In the genomic region with DNA sequence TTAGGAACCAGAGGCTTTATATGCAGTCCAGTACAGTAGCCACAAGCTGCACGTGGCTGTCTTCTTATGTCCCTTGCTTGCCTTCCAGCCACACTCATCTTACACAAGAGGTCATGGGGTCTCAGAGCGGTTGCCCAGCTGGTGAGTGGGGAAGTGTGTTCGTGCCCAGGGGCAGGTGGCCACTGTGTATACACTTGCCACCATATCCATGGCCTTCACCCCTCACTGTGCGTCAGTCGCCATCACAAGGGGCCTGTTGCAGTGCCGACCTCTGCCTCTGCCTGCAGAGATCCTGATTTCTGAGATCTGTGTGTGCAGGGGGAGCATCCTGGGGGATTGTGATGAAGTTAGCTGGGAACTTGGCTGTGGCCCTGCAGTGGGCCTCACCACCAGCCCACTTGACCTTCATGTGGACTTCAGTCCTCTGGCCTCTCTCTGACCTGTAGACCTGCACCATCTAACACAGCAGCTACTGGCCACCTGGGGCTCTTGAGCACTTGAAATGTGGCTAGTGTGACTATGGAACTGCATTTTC, we compare ENCODE assay signal across 13 cellular contexts. TPM values are rescaled to one million over a fixed set of nuclear protein-coding genes. Genes with fewer than 3 reads are reported as not detected.
A peak's percentile ranks its signal among the peaks of the same experiment; 100 is the strongest.
DNase-seq lines count a peak whose midpoint lies in the region; ATAC-seq and TF ChIP-seq lines count a peak whose summit lies in the region.
"Had no signal": no experiment of that assay in that cellular context is flagged by ENCODE, and none has a peak within 500 bp of the region (broad histone marks: within the 10 kb centered on the region; RNA-seq: fewer than 3 reads in every experiment).

No MANE protein-coding gene starts in this region.

- H3K36me3 Mint-ChIP-seq in activated CD4-positive, alpha-beta memory T cell treated with anti-CD3 and anti-CD28 coated beads, Interleukin-2, amount 10 ng/mL, durations not matched to agents 7 days and 5 days (ENCODE audit: low read depth) = peaks cover 31% of the 10 kb centered on the region
- peaks cover 4% of the 10 kb centered on the region for H3K36me3 Mint-ChIP-seq in effector memory CD8-positive, alpha-beta T cell (ENCODE audit: insufficient read depth)

- TF ChIP-seq RAD21 in IMR-90 (IDR thresholded peaks at IDR 0.05; ENCODE audit: low read length) = no peak

- peak overlapping the region; percentile 100 for H2AK5ac ChIP-seq in IMR-90 (ENCODE audit: low read depth, low read length)

- peak overlapping the region; percentile 89 for H4K91ac ChIP-seq in IMR-90 (ENCODE audit: insufficient read depth, low read depth, low read length)

- H3K4me1 ChIP-seq in IMR-90 (ENCODE audit: control insufficient read depth, insufficient read depth, low read length) = peaks cover 49% of the 10 kb centered on the region
- H3K4me1 ChIP-seq in body of pancreas = peaks cover 22% of the 10 kb centered on the region
- peaks cover 41 to 77% of the 10 kb centered on the region in 2 donors for H3K4me1 ChIP-seq in left lung
- H3K4me1 ChIP-seq in thyroid gland = peaks cover 52 to 65% of the 10 kb centered on the region in 2 donors

- TF ChIP-seq CTCF in IMR-90 (conservative IDR thresholded peaks at IDR 0.05; ENCODE audit: low read depth, low read length) (no peak), body of pancreas (IDR thresholded peaks at IDR 0.05) (no peak), left lung (IDR thresholded peaks at IDR 0.05) (no peak), thyroid gland (IDR thresholded peaks at IDR 0.05) (no peak)

- no peak for TF ChIP-seq POLR2A in IMR-90 (IDR thresholded peaks at IDR 0.05; ENCODE audit: low read depth, low read length)
- TF ChIP-seq POLR2A in body of pancreas (IDR thresholded peaks at IDR 0.05) = peak in 1 of 3 donors; percentile 9
- TF ChIP-seq POLR2A in thyroid gland (IDR thresholded peaks at IDR 0.05) = no peak

- no peak overlapping the region for H2AFZ ChIP-seq in IMR-90 (replicated peaks; ENCODE audit: low read length, poor library complexity)

- no peak for ATAC-seq in IMR-90 (ENCODE audit: low read depth)
- no peak for ATAC-seq in body of pancreas
- peak; percentile 1 for ATAC-seq in left lung
- ATAC-seq in HG03520 (IDR thresholded peaks at IDR 0.05; ENCODE audit: unreplicated experiment) = no peak
- no peak for ATAC-seq in effector memory CD8-positive, alpha-beta T cell (replicated peaks)

- H2AK9ac ChIP-seq in IMR-90 (replicated peaks; ENCODE audit: low read depth, low read length, poor library complexity) = peak overlapping the region; percentile 83

- in situ Hi-C loops in IMR-90 (cut with MboI; ENCODE audit: low sequenced_read_pairs) = no loop called here

- no peak overlapping the region for H3K4me3 Mint-ChIP-seq in activated CD4-positive, alpha-beta memory T cell treated with anti-CD3 and anti-CD28 coated beads, Interleukin-2, amount 10 ng/mL, durations not matched to agents 7 days and 5 days
- H3K4me3 Mint-ChIP-seq in effector memory CD8-positive, alpha-beta T cell = no peak overlapping the region
- H3K4me3 Mint-ChIP-seq: activated CD4-positive, alpha-beta T cell treated with anti-CD3 and anti-CD28 coated beads, Interleukin-2, amount 10 ng/mL, durations not matched to agents 7 days and 5 days; stimulated activated naive CD8-positive, alpha-beta T cell treated with anti-CD3 and anti-CD28 coated beads, Interleukin-15, Interleukin-2, amounts not matched to agents 100 ng/mL and 50 ng/mL, for 24 hours had no signal

- peak overlapping the region; percentile 96 for H2BK120ac ChIP-seq in IMR-90 (ENCODE audit: low read depth, low read length)

- H3K4me2 ChIP-seq in IMR-90 (ENCODE audit: low read depth, low read length) = no peak overlapping the region

- peak overlapping the region; percentile 93; the same call in 2 of the 3 replicates for H2BK15ac ChIP-seq in IMR-90 (ENCODE audit: low read depth, low read length)

- intact Hi-C loops in IMR-90 (cut with micrococcal nuclease) (no loop called here), body of pancreas (cut with DNase I) (no loop called here), left lung (cut with DNase I) (no loop called here), thyroid gland (cut with DNase I) (no loop called here)

- CTCF ChIA-PET in IMR-90 (lab: Yijun Ruan, JAX) = interaction anchor here (0.5 to 2.7 kb wide), 2 partner anchors 14 to 1331 kb away, joined by 4 to 10 read pairs; no protein-coding TSS in a partner anchor
- CTCF ChIA-PET in activated CD4-positive, alpha-beta memory T cell treated with anti-CD3 and anti-CD28 coated beads, Interleukin-2, amount 10 ng/mL, durations not matched to agents 7 days and 5 days (lab: Charles Lee) = interaction anchor here (0.7 kb wide), 1 partner anchor 14 kb away, joined by 3 read pairs; no protein-coding TSS in a partner anchor

- H3K9me3 ChIP-seq in IMR-90 (ENCODE audit: control insufficient read depth, insufficient read depth, low read length) = no peaks in the 10 kb centered on the region
- H3K9me3 ChIP-seq in body of pancreas = no peaks in the 10 kb centered on the region
- H3K9me3 ChIP-seq in left lung = no peaks in the 10 kb centered on the region
- H3K9me3 ChIP-seq in thyroid gland = no peaks in the 10 kb centered on the region

- peaks cover 9% of the 10 kb centered on the region for H3K4me1 Mint-ChIP-seq in activated CD4-positive, alpha-beta memory T cell treated with anti-CD3 and anti-CD28 coated beads, Interleukin-2, amount 10 ng/mL, durations not matched to agents 7 days and 5 days
- peaks cover 2 to 22% of the 10 kb centered on the region in 2 donors for H3K4me1 Mint-ChIP-seq in effector memory CD8-positive, alpha-beta T cell (ENCODE audit: low read depth in 2 of 2)

- H4K8ac ChIP-seq in IMR-90 (ENCODE audit: low read depth in 2 of 2, low read length in 2 of 2) = peak overlapping the region; percentile 74 to 90

- H3K56ac ChIP-seq in IMR-90 (ENCODE audit: extremely low read depth, insufficient read depth, low read length) = peak overlapping the region; percentile 77; the same call in 1 of the 2 replicates

- peaks cover 38% of the 10 kb centered on the region for H3K9me1 ChIP-seq in IMR-90 (ENCODE audit: insufficient read depth, low read length)

- no peak overlapping the region for H3K27ac Mint-ChIP-seq in activated CD4-positive, alpha-beta memory T cell treated with anti-CD3 and anti-CD28 coated beads, Interleukin-2, amount 10 ng/mL, durations not matched to agents 7 days and 5 days
- H3K27ac Mint-ChIP-seq in effector memory CD8-positive, alpha-beta T cell = no peak overlapping the region
- H3K27ac Mint-ChIP-seq: stimulated activated naive CD8-positive, alpha-beta T cell treated with anti-CD3 and anti-CD28 coated beads, Interleukin-15, Interleukin-2, amounts not matched to agents 100 ng/mL and 50 ng/mL, for 24 hours had no signal

- WGBS in IMR-90 (ENCODE audit: extremely low coverage in 2 of 2, insufficient read length in 1 of 2), 2 experiments = no CpG with 5 or more reads among the region's 6 CpGs
- 87 to 100% methylated on average over 3 to 6 of the region's 6 CpGs for WGBS in body of pancreas, 2 donors
- 94 to 100% methylated on average over 4 to 6 of the region's 6 CpGs for WGBS in thyroid gland, 2 donors

- peaks cover 28% of the 10 kb centered on the region for H4K20me1 ChIP-seq in IMR-90 (ENCODE audit: insufficient read depth, low read length)

- H2BK20ac ChIP-seq in IMR-90 (ENCODE audit: low read depth, low read length) = peak overlapping the region; percentile 95

- no peak overlapping the region for H3K4me3 ChIP-seq in IMR-90 (ENCODE audit: insufficient read depth, low read depth, low read length)
- H3K4me3 ChIP-seq in body of pancreas = no peak overlapping the region
- no peak overlapping the region for H3K4me3 ChIP-seq in left lung
- no peak overlapping the region for H3K4me3 ChIP-seq in thyroid gland (replicated peaks in 1 of 3)
- H3K4me3 ChIP-seq: SK-N-MC had no signal

- peak overlapping the region; percentile 84 for H3K18ac ChIP-seq in IMR-90 (ENCODE audit: low read depth, low read length)

- peak overlapping the region; percentile 42; the same call in 1 of the 2 replicates for H3K9ac ChIP-seq in IMR-90 (ENCODE audit: low read depth, low read length)

- DNase-seq in IMR-90 (no peak), body of pancreas (peak in 1 of 4 donors; percentile 68), left lung (peak in 1 of 2 donors; percentile 82), thyroid gland (no peak), NCI-H446 (lab: John Stamatoyannopoulos, UW) (no peak)
- no peak for DNase-seq in activated CD4-positive, alpha-beta memory T cell treated with anti-CD3 and anti-CD28 coated beads, Interleukin-2, amount 10 ng/mL, durations not matched to agents 7 days and 5 days
- no peak for DNase-seq in effector memory CD8-positive, alpha-beta T cell
- DNase-seq: activated CD4-positive, alpha-beta T cell treated with anti-CD3 and anti-CD28 coated beads, Interleukin-2, amount 10 ng/mL, durations not matched to agents 7 days and 5 days; activated naive CD4-positive, alpha-beta T cell treated with Interleukin-2 at 50 U/mL for 16 hours; NCI-H345 had no signal

- H3K27ac ChIP-seq in IMR-90 (ENCODE audit: insufficient read depth, low read length) (peak overlapping the region; percentile 78), body of pancreas (peak overlapping the region in 3 of 4 donors; percentile 56 to 85 (median 61)), left lung (peak overlapping the region; percentile 86 to 88), thyroid gland (peak overlapping the region; percentile 59 to 85 (median 76))
- H3K27ac ChIP-seq: SK-N-MC had no signal

- peak overlapping the region; percentile 98 for H2BK5ac ChIP-seq in IMR-90 (ENCODE audit: low read depth, low read length, poor library complexity, severe bottlenecking)

- H3K27me3 Mint-ChIP-seq in activated CD4-positive, alpha-beta memory T cell treated with anti-CD3 and anti-CD28 coated beads, Interleukin-2, amount 10 ng/mL, durations not matched to agents 7 days and 5 days = no peaks in the 10 kb centered on the region
- H3K27me3 Mint-ChIP-seq in effector memory CD8-positive, alpha-beta T cell = no peaks in the 10 kb centered on the region
- H3K27me3 Mint-ChIP-seq: activated CD4-positive, alpha-beta T cell treated with anti-CD3 and anti-CD28 coated beads, Interleukin-2, amount 10 ng/mL, durations not matched to agents 7 days and 5 days; stimulated activated naive CD8-positive, alpha-beta T cell treated with anti-CD3 and anti-CD28 coated beads, Interleukin-15, Interleukin-2, amounts not matched to agents 100 ng/mL and 50 ng/mL, for 24 hours had no signal

- H3K27me3 ChIP-seq in IMR-90 (ENCODE audit: control insufficient read depth, insufficient read depth, low read length) (no peaks in the 10 kb centered on the region), body of pancreas (no peaks in the 10 kb centered on the region), left lung (no peaks in the 10 kb centered on the region), thyroid gland (no peaks in the 10 kb centered on the region)

- H3K23ac ChIP-seq in IMR-90 (ENCODE audit: low read depth, low read length) = peak overlapping the region; percentile 66; the same call in 1 of the 2 replicates

- dilution Hi-C loops in IMR-90 (cut with HindIII; ENCODE audit: low sequenced_read_pairs, unreplicated experiment) = no loop called here

- peak overlapping the region; percentile 89 for H4K5ac ChIP-seq in IMR-90 (ENCODE audit: low read depth, low read length)

- BruUV-seq in IMR-90 (replicated peaks; lab: Mats Ljungman, UMichigan) = no TSS peak

- POLR2A ChIA-PET in IMR-90 (lab: Charles Lee; ENCODE audit: unreplicated experiment) = no interaction called here
- POLR2A ChIA-PET in activated CD4-positive, alpha-beta memory T cell treated with anti-CD3 and anti-CD28 coated beads, Interleukin-2, amount 10 ng/mL, durations not matched to agents 7 days and 5 days (lab: Charles Lee) = no interaction called here

- peak overlapping the region; percentile 95 for H3K14ac ChIP-seq in IMR-90 (replicated peaks; ENCODE audit: low read depth, low read length)

- H3K79me1 ChIP-seq in IMR-90 (ENCODE audit: low read depth in 1 of 2, low read length in 2 of 2) = peaks cover 31 to 62% of the 10 kb centered on the region in 2 experiments

- no peaks in the 10 kb centered on the region for H3K9me3 Mint-ChIP-seq in activated CD4-positive, alpha-beta memory T cell treated with anti-CD3 and anti-CD28 coated beads, Interleukin-2, amount 10 ng/mL, durations not matched to agents 7 days and 5 days
- peaks cover 0 to 3% of the 10 kb centered on the region in 2 donors for H3K9me3 Mint-ChIP-seq in effector memory CD8-positive, alpha-beta T cell

- peaks cover 7% of the 10 kb centered on the region for H3K36me3 ChIP-seq in IMR-90 (ENCODE audit: control insufficient read depth, insufficient read depth, low read length)
- H3K36me3 ChIP-seq in body of pancreas (replicated peaks in 1 of 2; ENCODE audit: insufficient read depth in 1 of 2, low read depth in 2 of 2) = no peaks in the 10 kb centered on the region
- H3K36me3 ChIP-seq in left lung = no peaks in the 10 kb centered on the region
- H3K36me3 ChIP-seq in thyroid gland = no peaks in the 10 kb centered on the region

- H3K4ac ChIP-seq in IMR-90 (ENCODE audit: low read depth, low read length) = peak overlapping the region; percentile 98

RNA-seq across cellular contexts. Expression of a gene that starts 43.1 kb away (rescaled TPM):
- 40.9 and 44.2 TPM in 2 replicates for total RNA-seq in IMR-90 (2012; rRNA removed)
- polyA plus RNA-seq in IMR-90 (2012; rRNA removed) = 12.8 and 19.0 TPM in 2 replicates
- 1.8 and 2.5 TPM in 2 replicates for polyA plus RNA-seq in IMR-90 (2012; cell fraction: cytosol; rRNA removed)
- polyA plus RNA-seq in IMR-90 (2012; cell fraction: nucleus; rRNA removed; ENCODE audit: low replicate concordance) = 7.0 and 36.5 TPM in 2 replicates
- 10 to 100 TPM; 25.1 to 49.5 TPM for total RNA-seq in body of pancreas
- 10 to 100 TPM; 58.2 to 69.8 TPM for total RNA-seq in left lung
- 100 to 1,000 TPM in 3 of 4 donors, 10 to 100 TPM in 1; 87.0 to 161 (median 111) TPM for total RNA-seq in thyroid gland
- 100 to 1,000 TPM; 101 to 103 TPM for total RNA-seq in activated CD4-positive, alpha-beta memory T cell treated with anti-CD3 and anti-CD28 coated beads, Interleukin-2, amount 10 ng/mL, durations not matched to agents 7 days and 5 days

RNA-seq across cellular contexts. Expression of a gene that starts 51.6 kb away (rescaled TPM):
- total RNA-seq in IMR-90 (2012; rRNA removed) (21.5 and 22.5 TPM in 2 replicates), body of pancreas (10 to 100 TPM; 22.8 to 32.6 TPM), left lung (100 to 1,000 TPM in 1 of 2 donors, 10 to 100 TPM in 1; 68.0 to 104 TPM), thyroid gland (10 to 100 TPM; 43.4 to 59.2 (median 52.1) TPM)
- 20.5 and 20.9 TPM in 2 replicates for polyA plus RNA-seq in IMR-90 (2012; rRNA removed)
- polyA plus RNA-seq in IMR-90 (2012; cell fraction: cytosol; rRNA removed) = 12.3 and 13.9 TPM in 2 replicates
- 52.7 and 53.0 TPM in 2 replicates for polyA plus RNA-seq in IMR-90 (2012; cell fraction: nucleus; rRNA removed; ENCODE audit: low replicate concordance)
- total RNA-seq in activated CD4-positive, alpha-beta memory T cell treated with anti-CD3 and anti-CD28 coated beads, Interleukin-2, amount 10 ng/mL, durations not matched to agents 7 days and 5 days = 10 to 100 TPM; 39.9 to 41.0 TPM
